ENCODE assay signal across 8 cellular contexts in genomic region chr12:94458882-94459772, GRCh38. TPM values are rescaled to one million over a fixed set of nuclear protein-coding genes. Genes with fewer than 3 reads are reported as not detected.
DNase-seq lines count a peak whose midpoint lies in the region; ATAC-seq and TF ChIP-seq lines count a peak whose summit lies in the region.

No MANE protein-coding gene starts in this region.

- H3K27ac Mint-ChIP-seq in activated naive CD8-positive, alpha-beta T cell, result peak overlapping the region; percentile 88

- no peak for TF ChIP-seq CTCF in retinal pigment epithelial cell (conservative IDR thresholded peaks at IDR 0.05; ENCODE audit: low read depth, low read length)

- peaks cover 16% of the 10 kb centered on the region for H3K36me3 Mint-ChIP-seq in activated naive CD8-positive, alpha-beta T cell

- intact Hi-C loops in left cardiac atrium (cut with DNase I), result no loop called here

- no peak for DNase-seq in activated CD4-positive, CD25-positive, alpha-beta regulatory T cell treated with anti-CD3 and anti-CD28 coated beads, Interleukin-2, amount 50 U/mL, for 72 hours
- DNase-seq in NCI-H1105 treated with DMSO at 0.1 percent for 48 hours (lab: John Stamatoyannopoulos, UW) (peak; percentile 53), left cardiac atrium (no peak), retinal pigment epithelial cell (ENCODE audit: low read depth) (peak; percentile 14)

- H3K9me3 Mint-ChIP-seq in activated naive CD8-positive, alpha-beta T cell (ENCODE audit: low read depth), result no peaks in the 10 kb centered on the region

- peak overlapping the region; percentile 91 for H3K4me3 Mint-ChIP-seq in activated naive CD8-positive, alpha-beta T cell

- H3K27me3 Mint-ChIP-seq in activated naive CD8-positive, alpha-beta T cell, result peaks cover 3% of the 10 kb centered on the region

- peaks cover 34% of the 10 kb centered on the region for H3K4me1 Mint-ChIP-seq in activated naive CD8-positive, alpha-beta T cell (ENCODE audit: low read depth)

- ATAC-seq in activated CD4-positive, CD25-positive, alpha-beta regulatory T cell treated with anti-CD3 and anti-CD28 coated beads, Interleukin-2, amount 50 U/mL, for 24 hours, result peak; percentile 40 to 51
- ATAC-seq in HG02623 (IDR thresholded peaks at IDR 0.05; ENCODE audit: unreplicated experiment) (peak; percentile 26), left cardiac atrium (peak; percentile 64 to 73), GM19324 (IDR thresholded peaks at IDR 0.05; ENCODE audit: low FRiP score, unreplicated experiment) (no peak)

- H3K4me3 ChIP-seq in retinal pigment epithelial cell (ENCODE audit: low read length), result peak overlapping the region; percentile 85

RNA-seq across cellular contexts. Expression of gene CEP83, which starts 0.5 kb away (rescaled TPM):
- total RNA-seq in left cardiac atrium, result 10 to 100 TPM; 11.6 to 12.0 TPM

Comparison
In these comparisons a context has a peak if more than half of its experiments do, and no peak if none do; other contexts are left out.
1. DNase-seq: peak in NCI-H1105 treated with DMSO at 0.1 percent for 48 hours (single experiment) and retinal pigment epithelial cell (single experiment); none in activated CD4-positive, CD25-positive, alpha-beta regulatory T cell treated with anti-CD3 and anti-CD28 coated beads, Interleukin-2, amount 50 U/mL, for 72 hours (single experiment) and left cardiac atrium (single experiment).